In the genomic region with DNA sequence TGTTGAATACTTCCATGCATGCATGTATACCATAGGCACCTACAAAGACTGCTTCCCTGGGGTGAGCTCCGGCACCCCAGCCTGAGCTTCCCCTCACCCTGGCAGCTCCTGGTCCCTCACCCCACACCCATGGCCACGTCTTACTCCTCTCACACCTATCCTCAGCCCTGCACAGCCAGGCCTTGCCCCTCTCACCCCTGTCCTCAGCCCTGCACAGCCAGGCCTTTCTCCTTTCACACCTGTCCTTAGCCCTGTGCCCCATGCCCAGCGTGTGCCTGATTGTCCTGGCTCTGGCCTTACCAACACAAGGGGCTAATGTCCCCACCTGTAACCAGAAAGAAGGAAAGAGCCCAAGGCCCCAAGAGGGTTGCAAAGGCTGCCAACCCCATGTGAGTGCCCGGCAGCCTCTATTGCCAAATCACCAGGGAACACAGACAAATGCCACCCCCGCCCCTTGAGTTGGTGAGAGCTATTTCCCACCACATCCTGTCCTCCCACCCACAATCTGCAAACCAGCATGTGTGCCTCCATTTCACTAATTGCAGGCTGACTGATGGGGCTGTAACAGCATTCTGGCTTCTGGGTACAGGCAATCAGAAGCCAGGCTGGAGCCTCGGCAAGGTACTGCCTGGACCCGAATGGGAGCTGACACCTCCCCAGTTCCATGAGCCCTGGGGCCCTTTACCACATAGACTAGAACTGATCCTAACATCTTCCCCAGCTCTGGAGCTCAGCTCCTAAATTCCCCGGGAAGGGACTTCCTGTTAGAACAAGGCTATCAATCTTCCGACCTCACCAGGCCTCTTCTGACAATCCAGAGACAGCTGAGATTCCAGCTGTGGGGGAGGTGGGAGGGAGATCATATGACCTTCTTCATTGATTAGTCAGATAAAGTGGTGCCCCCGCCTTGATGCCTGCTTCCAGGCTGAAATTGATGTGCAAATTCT, we compare ENCODE assay signal across 13 cellular contexts.
A peak's percentile ranks its signal among the peaks of the same experiment; 100 is the strongest.
DNase-seq lines count a peak whose midpoint lies in the region; ATAC-seq and TF ChIP-seq lines count a peak whose summit lies in the region.
"Had no signal": no experiment of that assay in that cellular context is flagged by ENCODE, and none has a peak within 500 bp of the region (broad histone marks: within the 10 kb centered on the region; RNA-seq: fewer than 3 reads in every experiment).

No MANE protein-coding gene starts in this region.

- H3K4me3 Mint-ChIP-seq in MCF 10A (ENCODE audit: unreplicated experiment) = no peak overlapping the region
- H3K4me3 Mint-ChIP-seq in activated CD4-positive, alpha-beta memory T cell treated with anti-CD3 and anti-CD28 coated beads for 36 hours = no peak overlapping the region
- H3K4me3 Mint-ChIP-seq: T-helper 2 cell treated with Interferon-gamma antibody and Interleukin-4, amounts not matched to agents 5 μg/mL and 100 μg/mL, for 36 hours had no signal

- H3K4me1 Mint-ChIP-seq in MCF 10A (ENCODE audit: insufficient read depth, unreplicated experiment) = peaks cover 13% of the 10 kb centered on the region
- H3K4me1 Mint-ChIP-seq in activated CD4-positive, alpha-beta memory T cell treated with anti-CD3 and anti-CD28 coated beads for 36 hours (ENCODE audit: low read depth) = peaks cover 9% of the 10 kb centered on the region

- no peak overlapping the region for H3K27ac Mint-ChIP-seq in MCF 10A (ENCODE audit: low read depth, unreplicated experiment)
- H3K27ac Mint-ChIP-seq in activated CD4-positive, alpha-beta memory T cell treated with anti-CD3 and anti-CD28 coated beads for 36 hours = no peak overlapping the region
- H3K27ac Mint-ChIP-seq: T-helper 2 cell treated with Interferon-gamma antibody and Interleukin-4, amounts not matched to agents 5 μg/mL and 100 μg/mL, for 36 hours had no signal

- H3K9me3 ChIP-seq in breast epithelium = no peaks in the 10 kb centered on the region
- H3K9me3 ChIP-seq in mesodermal cell (ENCODE audit: control insufficient read depth, low read length) = no peaks in the 10 kb centered on the region
- no peaks in the 10 kb centered on the region for H3K9me3 ChIP-seq in upper lobe of right lung
- H3K9me3 ChIP-seq in MG63 = no peaks in the 10 kb centered on the region

- no peaks in the 10 kb centered on the region for H3K36me3 Mint-ChIP-seq in MCF 10A (ENCODE audit: insufficient read depth, unreplicated experiment)
- no peaks in the 10 kb centered on the region for H3K36me3 Mint-ChIP-seq in activated CD4-positive, alpha-beta memory T cell treated with anti-CD3 and anti-CD28 coated beads for 36 hours

- DNase-seq in MCF 10A (ENCODE audit: unreplicated experiment) (peak; percentile 30), breast epithelium (ENCODE audit: low spot score in 2 of 2) (no peak), upper lobe of right lung (no peak), inferior parietal cortex (ENCODE audit: extremely low spot score) (no peak), MG63 (no peak)
- peak; percentile 42 for DNase-seq in activated CD4-positive, alpha-beta memory T cell treated with anti-CD3 and anti-CD28 coated beads for 36 hours
- DNase-seq: central memory CD4-positive, alpha-beta T cell; NCI-H187 treated with DMSO at 0.1 percent for 48 hours; PC-3 had no signal

- H3K4me3 ChIP-seq in breast epithelium = no peak overlapping the region
- H3K4me3 ChIP-seq in mesodermal cell (ENCODE audit: extremely low read depth, insufficient read depth, low read length, poor library complexity, severe bottlenecking) = no peak overlapping the region
- H3K4me3 ChIP-seq in upper lobe of right lung = no peak overlapping the region
- no peak overlapping the region for H3K4me3 ChIP-seq in MG63
- H3K4me3 ChIP-seq: esophagus muscularis mucosa had no signal

- no TSS peak for BruUV-seq in MCF 10A (replicated peaks; lab: Mats Ljungman, UMichigan)

- H3K27ac ChIP-seq in breast epithelium = no peak overlapping the region
- peak overlapping the region; percentile 81 for H3K27ac ChIP-seq in mesodermal cell (ENCODE audit: low read depth, low read length, severe bottlenecking)
- H3K27ac ChIP-seq in upper lobe of right lung = no peak overlapping the region
- H3K27ac ChIP-seq: esophagus muscularis mucosa had no signal

- POLR2A ChIA-PET in MCF 10A (lab: Yijun Ruan, JAX) = interaction anchor here (0.6 kb wide), 2 partner anchors 750 to 880 kb away, joined by 3 read pairs; no protein-coding TSS in a partner anchor
- POLR2A ChIA-PET in activated CD4-positive, alpha-beta memory T cell treated with anti-CD3 and anti-CD28 coated beads for 36 hours (lab: Charles Lee) = no interaction called here

- TF ChIP-seq POLR2A in breast epithelium (IDR thresholded peaks at IDR 0.05) = no peak

- 59 to 90% methylated on average over 6 to 7 of the region's 10 CpGs for WGBS in mesodermal cell (ENCODE audit: insufficient coverage in 2 of 2), 2 experiments

- ATAC-seq in upper lobe of right lung = peak; percentile 44
- ATAC-seq in GM19035 (IDR thresholded peaks at IDR 0.05; ENCODE audit: unreplicated experiment) = no peak
- ATAC-seq: PC-3 had no signal

- no peaks in the 10 kb centered on the region for H3K27me3 Mint-ChIP-seq in MCF 10A (ENCODE audit: insufficient read depth, unreplicated experiment)
- H3K27me3 Mint-ChIP-seq in activated CD4-positive, alpha-beta memory T cell treated with anti-CD3 and anti-CD28 coated beads for 36 hours = no peaks in the 10 kb centered on the region

- intact Hi-C loops in MCF 10A (cut with micrococcal nuclease) (no loop called here), breast epithelium (cut with DNase I; ENCODE audit: low total_unique reads) (no loop called here), upper lobe of right lung (cut with DNase I) (no loop called here)
- intact Hi-C loops in activated CD4-positive, alpha-beta memory T cell treated with anti-CD3 and anti-CD28 coated beads for 36 hours (cut with micrococcal nuclease) = loop anchor here (10.0 kb wide), 1 partner anchor 466 kb away; the partner anchor contains the start of gene GRIA1

- H3K9me3 Mint-ChIP-seq in MCF 10A (ENCODE audit: unreplicated experiment) = no peaks in the 10 kb centered on the region
- H3K9me3 Mint-ChIP-seq in activated CD4-positive, alpha-beta memory T cell treated with anti-CD3 and anti-CD28 coated beads for 36 hours = no peaks in the 10 kb centered on the region
- H3K9me3 Mint-ChIP-seq: T-helper 2 cell treated with Interferon-gamma antibody and Interleukin-4, amounts not matched to agents 5 μg/mL and 100 μg/mL, for 36 hours had no signal

- H3K4me1 ChIP-seq in breast epithelium = no peaks in the 10 kb centered on the region
- peaks cover 29% of the 10 kb centered on the region for H3K4me1 ChIP-seq in mesodermal cell (ENCODE audit: control insufficient read depth, insufficient read depth, low read length, poor library complexity, severe bottlenecking)
- H3K4me1 ChIP-seq in upper lobe of right lung = peaks cover 14% of the 10 kb centered on the region

- H3K36me3 ChIP-seq in breast epithelium = no peaks in the 10 kb centered on the region
- H3K36me3 ChIP-seq in mesodermal cell (ENCODE audit: control insufficient read depth, insufficient read depth, low read length) = no peaks in the 10 kb centered on the region
- no peaks in the 10 kb centered on the region for H3K36me3 ChIP-seq in upper lobe of right lung
- H3K36me3 ChIP-seq in MG63 = no peaks in the 10 kb centered on the region
- H3K36me3 ChIP-seq: esophagus muscularis mucosa had no signal

- CTCF ChIA-PET in MCF 10A (lab: Yijun Ruan, JAX) = interaction anchor here (0.7 to 5.4 kb wide), 9 partner anchors 9 to 1428 kb away, joined by 3 to 43 read pairs (median 4); partner anchors contain the start of gene GRIA1
- CTCF ChIA-PET in activated CD4-positive, alpha-beta memory T cell treated with anti-CD3 and anti-CD28 coated beads for 36 hours (lab: Charles Lee) = interaction anchor here (0.8 to 2.0 kb wide), 2 partner anchors 8 to 1428 kb away, joined by 3 to 4 read pairs; no protein-coding TSS in a partner anchor

- H3K27me3 ChIP-seq in breast epithelium (no peaks in the 10 kb centered on the region), upper lobe of right lung (no peaks in the 10 kb centered on the region), MG63 (no peaks in the 10 kb centered on the region)

- TF ChIP-seq CTCF in MCF 10A (IDR thresholded peaks at IDR 0.05; ENCODE audit: unreplicated experiment) (no peak), breast epithelium (IDR thresholded peaks at IDR 0.05) (no peak), upper lobe of right lung (IDR thresholded peaks at IDR 0.05) (no peak)

Comparison
In these comparisons a context has a peak if more than half of its experiments do, and no peak if none do; other contexts are left out.
1. DNase-seq: peak in MCF 10A (single experiment) and activated CD4-positive, alpha-beta memory T cell treated with anti-CD3 and anti-CD28 coated beads for 36 hours (single experiment); none in breast epithelium (0 of 2), upper lobe of right lung (single experiment), inferior parietal cortex (single experiment) and MG63 (single experiment).